ENCODE assay signal across 24 cellular contexts in the genomic region with DNA sequence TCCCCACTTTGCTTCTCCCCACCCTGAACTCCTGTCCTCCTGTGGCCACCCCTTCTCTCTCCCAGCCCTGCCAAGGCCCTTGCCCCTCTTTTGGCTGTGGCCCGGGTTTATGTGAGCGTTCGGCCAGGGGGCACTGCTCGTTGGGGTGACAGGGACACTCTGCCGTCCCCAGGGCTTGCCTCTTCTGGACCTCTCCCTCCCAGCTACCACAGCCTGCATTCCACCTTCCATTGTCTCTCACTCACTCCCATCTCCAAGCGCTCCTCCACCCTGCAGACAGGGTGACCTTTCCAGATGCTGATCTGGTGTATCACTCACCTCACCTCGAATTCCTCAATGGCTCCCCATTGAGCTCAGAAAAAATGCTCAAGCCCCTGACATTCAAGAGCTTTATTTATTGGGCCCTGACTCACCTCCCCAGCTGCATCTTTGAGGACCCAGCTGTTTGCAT. TPM values are rescaled to one million over a fixed set of nuclear protein-coding genes. Genes with fewer than 3 reads are reported as not detected.
A peak's percentile ranks its signal among the peaks of the same experiment; 100 is the strongest.
DNase-seq lines count a peak whose midpoint lies in the region; TF ChIP-seq lines count a peak whose summit lies in the region.
"Had no signal": no experiment of that assay in that cellular context is flagged by ENCODE, and none has a peak within 500 bp of the region (broad histone marks: within the 10 kb centered on the region; RNA-seq: fewer than 3 reads in every experiment).

No MANE protein-coding gene starts in this region.

- H3K9me3 ChIP-seq in A673 (ENCODE audit: low read depth, low read length, poor library complexity, severe bottlenecking), result peaks cover 5% of the 10 kb centered on the region

- BruUV-seq in A673 (replicated peaks; lab: Mats Ljungman, UMichigan), result no TSS peak

- no peak overlapping the region for H3K4me3 ChIP-seq in A673 (ENCODE audit: low read depth, low read length, poor library complexity, severe bottlenecking)
- H3K4me3 ChIP-seq in astrocyte of the cerebellum (ENCODE audit: low read depth, low read length), result no peak overlapping the region
- H3K4me3 ChIP-seq: K562, mucosa of descending colon, Peyer's patch had no signal

- DNase-seq in A673 (ENCODE audit: low spot score) (peak; percentile 4), HT1080 (ENCODE audit: low read depth) (peak; percentile 60), astrocyte of the cerebellum (ENCODE audit: low read depth) (peak; percentile 43), islet precursor cell (peak; percentile 49), GM13977 (ENCODE audit: low spot score) (no peak), caudate nucleus (lab: John Stamatoyannopoulos, UW) (no peak), ACHN (no peak), NCI-H2107 (lab: John Stamatoyannopoulos, UW) (no peak)
- DNase-seq: activated CD4-positive, alpha-beta T cell treated with anti-CD3 and anti-CD28 coated beads, Interleukin-2, amount 50 U/mL, for 4 hours; activated T-cell treated with anti-CD3 and anti-CD28 coated beads, Interleukin-2, amount 50 U/mL, for 72 hours; CD4-positive, CD25-positive, alpha-beta regulatory T cell; central memory CD4-positive, alpha-beta T cell; DMS79 treated with DMSO at 0.1 percent for 48 hours; effector memory CD4-positive, alpha-beta T cell; left cardiac atrium; mucosa of descending colon; NCI-H1105; NCI-H2227 treated with DMSO at 0.1 percent for 48 hours; stimulated activated CD4-positive, alpha-beta T cell treated with anti-CD3 and anti-CD28 coated beads, Interleukin-2, amount 100 ng/mL, for 48 hours had no signal

- H3K36me3 ChIP-seq in A673 (ENCODE audit: insufficient read depth, low read length, poor library complexity, severe bottlenecking), result no peaks in the 10 kb centered on the region
- H3K36me3 ChIP-seq: Peyer's patch had no signal

- peaks cover 30% of the 10 kb centered on the region for H3K27me3 ChIP-seq in A673 (replicated peaks; ENCODE audit: insufficient read depth, low read depth, low read length, poor library complexity)
- H3K27me3 ChIP-seq: Peyer's patch had no signal

- CTCF ChIA-PET in A673 (lab: Charles Lee), result no interaction called here

- in situ Hi-C loops in astrocyte of the cerebellum (cut with HindIII; ENCODE audit: low sequenced_read_pairs) (no loop called here), GM13977 (cut with MboI; ENCODE audit: low pct_unique_long_range_greater_than_20kb, low sequenced_read_pairs, unreplicated experiment) (no loop called here), ACHN (cut with HindIII; ENCODE audit: low pct_ligation_motif_present, low pct_unique_long_range_greater_than_20kb, low sequenced_read_pairs) (no loop called here)

- no peak for TF ChIP-seq CTCF in A673 (conservative IDR thresholded peaks at IDR 0.05; ENCODE audit: low read depth, low read length)
- no peak for TF ChIP-seq CTCF in astrocyte of the cerebellum (IDR thresholded peaks at IDR 0.05; ENCODE audit: low read depth, low read length, missing control alignments)
- no peak for TF ChIP-seq CTCF in GM13977 (IDR thresholded peaks at IDR 0.05; ENCODE audit: extremely low read depth, insufficient read depth, missing control alignments)

- intact Hi-C loops in A673 (cut with micrococcal nuclease; ENCODE audit: unreplicated experiment), result no loop called here

- H3K27ac ChIP-seq in A673 (ENCODE audit: low read depth, low read length, poor library complexity, severe bottlenecking), result no peak overlapping the region
- H3K27ac ChIP-seq in caudate nucleus (ENCODE audit: low read depth, low read length), result no peak overlapping the region
- H3K27ac ChIP-seq: Peyer's patch had no signal

- no peaks in the 10 kb centered on the region for H3K4me1 ChIP-seq in A673 (ENCODE audit: insufficient read depth, low read length, poor library complexity, severe bottlenecking)
- H3K4me1 ChIP-seq: Peyer's patch had no signal

- POLR2A ChIA-PET in A673 (lab: Charles Lee; ENCODE audit: low non-redundant PET), result no interaction called here

RNA-seq across cellular contexts. Expression of a gene that starts 1.4 kb away (rescaled TPM):
- total RNA-seq in A673 (2021), result not detected in 2 replicates
- total RNA-seq in HT1080 (2014; rRNA removed; shearing (Covaris generic)), result not detected in 2 replicates
- not detected in 2 replicates for polyA plus RNA-seq in HT1080 (2015; cell fraction: cytosol; rRNA removed)
- not detected in 2 replicates for polyA plus RNA-seq in HT1080 (2015; cell fraction: nucleus; rRNA removed)
- total RNA-seq: activated T-cell treated with anti-CD3 and anti-CD28 coated beads, Interleukin-2, amount 50 U/mL, for 72 hours; CD4-positive, CD25-positive, alpha-beta regulatory T cell; K562; left cardiac atrium; mucosa of descending colon; omental fat pad; sciatic nerve had no signal
- polyA plus RNA-seq: CD4-positive, CD25-positive, alpha-beta regulatory T cell; K562 had no signal

RNA-seq across cellular contexts. Expression of a gene that starts 22.0 kb away (rescaled TPM):
- not detected in 2 replicates for total RNA-seq in A673 (2021)
- total RNA-seq in HT1080 (2014; rRNA removed; shearing (Covaris generic)), result not detected in 2 replicates
- polyA plus RNA-seq in HT1080 (2015; cell fraction: cytosol; rRNA removed), result not detected in 2 replicates
- polyA plus RNA-seq in HT1080 (2015; cell fraction: nucleus; rRNA removed), result not detected in 2 replicates
- total RNA-seq: activated T-cell treated with anti-CD3 and anti-CD28 coated beads, Interleukin-2, amount 50 U/mL, for 72 hours; CD4-positive, CD25-positive, alpha-beta regulatory T cell; K562; left cardiac atrium; mucosa of descending colon; omental fat pad; sciatic nerve had no signal
- polyA plus RNA-seq: AG04450; CD4-positive, CD25-positive, alpha-beta regulatory T cell; K562 had no signal

RNA-seq across cellular contexts. Expression of a gene that starts 34.7 kb away (rescaled TPM):
- total RNA-seq in A673 (2021), result not detected in 2 replicates
- not detected in 2 replicates for total RNA-seq in HT1080 (2014; rRNA removed; shearing (Covaris generic))
- not detected in 2 replicates for polyA plus RNA-seq in HT1080 (2015; cell fraction: cytosol; rRNA removed)
- not detected in 2 replicates for polyA plus RNA-seq in HT1080 (2015; cell fraction: nucleus; rRNA removed)
- total RNA-seq: activated T-cell treated with anti-CD3 and anti-CD28 coated beads, Interleukin-2, amount 50 U/mL, for 72 hours; CD4-positive, CD25-positive, alpha-beta regulatory T cell; K562; left cardiac atrium; mucosa of descending colon; omental fat pad; Peyer's patch; sciatic nerve had no signal
- polyA plus RNA-seq: AG04450; CD4-positive, CD25-positive, alpha-beta regulatory T cell; K562 had no signal

Comparison
In these comparisons a context has a peak if more than half of its experiments do, and no peak if none do; other contexts are left out.
1. DNase-seq: peak in A673 (single experiment), HT1080 (single experiment), astrocyte of the cerebellum (single experiment) and islet precursor cell (single experiment); none in GM13977 (single experiment), caudate nucleus (0 of 61), ACHN (single experiment) and NCI-H2107 (single experiment).